In genomic region chr6:140360651-140361050, GRCh38 we compare ENCODE assay signal across 29 cellular contexts.
DNase-seq lines count a peak whose midpoint lies in the region; ATAC-seq and TF ChIP-seq lines count a peak whose summit lies in the region.
"Had no signal": no experiment of that assay in that cellular context is flagged by ENCODE, and none has a peak within 500 bp of the region (broad histone marks: within the 10 kb centered on the region; RNA-seq: fewer than 3 reads in every experiment).

No MANE protein-coding gene starts in this region.

- WGBS in IMR-90 (ENCODE audit: extremely low coverage in 2 of 2, insufficient read length in 1 of 2), 2 experiments: no CpG with 5 or more reads among the region's 3 CpGs

- H2AFZ ChIP-seq in IMR-90 (replicated peaks; ENCODE audit: low read length, poor library complexity): no peak overlapping the region

- CTCF ChIA-PET in IMR-90 (lab: Yijun Ruan, JAX): no interaction called here

- no peaks in the 10 kb centered on the region for H4K20me1 ChIP-seq in IMR-90 (ENCODE audit: insufficient read depth, low read length)

- H3K23ac ChIP-seq in IMR-90 (ENCODE audit: low read depth, low read length): no peak overlapping the region

- H3K56ac ChIP-seq in IMR-90 (ENCODE audit: extremely low read depth, insufficient read depth, low read length): no peak overlapping the region

- H3K4ac ChIP-seq in IMR-90 (ENCODE audit: low read depth, low read length): no peak overlapping the region

- TF ChIP-seq RAD21 in IMR-90 (IDR thresholded peaks at IDR 0.05; ENCODE audit: low read length): no peak

- H2BK15ac ChIP-seq in IMR-90 (ENCODE audit: low read depth, low read length): no peak overlapping the region

- peak overlapping the region; percentile 36; the same call in 1 of the 2 replicates for H4K5ac ChIP-seq in IMR-90 (ENCODE audit: low read depth, low read length)

- H2AK5ac ChIP-seq in IMR-90 (ENCODE audit: low read depth, low read length): no peak overlapping the region

- in situ Hi-C loops in Caki2 (cut with HindIII; ENCODE audit: low pct_unique_long_range_greater_than_20kb, low sequenced_read_pairs) (no loop called here), IMR-90 (cut with MboI; ENCODE audit: low sequenced_read_pairs) (no loop called here)

- peaks cover 14% of the 10 kb centered on the region for H3K9me3 ChIP-seq in IMR-90 (ENCODE audit: control insufficient read depth, insufficient read depth, low read length)
- H3K9me3 ChIP-seq: right lobe of liver had no signal

- no peak overlapping the region for H2BK5ac ChIP-seq in IMR-90 (ENCODE audit: low read depth, low read length, poor library complexity, severe bottlenecking)

- no peaks in the 10 kb centered on the region for H3K9me1 ChIP-seq in IMR-90 (ENCODE audit: insufficient read depth, low read length)

- H4K8ac ChIP-seq in IMR-90 (ENCODE audit: low read depth in 2 of 2, low read length in 2 of 2): peak overlapping the region; percentile 12 to 29; a peak in 1 of 4 replicates

- H3K79me1 ChIP-seq in IMR-90 (ENCODE audit: low read depth in 1 of 2, low read length in 2 of 2): no peaks in the 10 kb centered on the region

- POLR2A ChIA-PET in IMR-90 (lab: Charles Lee; ENCODE audit: unreplicated experiment): no interaction called here

- no peaks in the 10 kb centered on the region for H3K36me3 ChIP-seq in IMR-90 (ENCODE audit: control insufficient read depth, insufficient read depth, low read length)
- H3K36me3 ChIP-seq: ascending aorta, right lobe of liver, upper lobe of left lung had no signal

- H3K14ac ChIP-seq in IMR-90 (replicated peaks; ENCODE audit: low read depth, low read length): no peak overlapping the region

- BruUV-seq in IMR-90 (replicated peaks; lab: Mats Ljungman, UMichigan): no TSS peak

- DNase-seq in Caki2 (ENCODE audit: low read depth) (peak; percentile 28), IMR-90 (peak; percentile 30), astrocyte of the hippocampus (ENCODE audit: low read depth, low spot score) (peak; percentile 18), left kidney (ENCODE audit: low read depth, low spot score) (peak; percentile 60), SKM-1 treated with dmso at 0.1 percent for 144 hours (lab: John Stamatoyannopoulos, UW; ENCODE audit: unreplicated experiment) (no peak)
- DNase-seq: activated CD4-positive, alpha-beta T cell treated with anti-CD3 and anti-CD28 coated beads for 4 hours; activated T-cell treated with anti-CD3 and anti-CD28 coated beads for 4 hours; H9; KG1; MM.1S; NCI-H1436 treated with DMSO at 0.1 percent for 48 hours; NCI-H2107; NCI-H510A; posterior cingulate gyrus; right lobe of liver; SHP77; stimulated activated CD4-positive, alpha-beta T cell treated with anti-CD3 and anti-CD28 coated beads, Interleukin-4, amount 100 ng/mL, for 24 hours; substantia nigra; SW 1271; T-helper 9 cell; upper lobe of left lung had no signal

- H2BK20ac ChIP-seq in IMR-90 (ENCODE audit: low read depth, low read length): peak overlapping the region; percentile 1; the same call in 1 of the 2 replicates

- H3K27me3 ChIP-seq in IMR-90 (ENCODE audit: control insufficient read depth, insufficient read depth, low read length): no peaks in the 10 kb centered on the region
- H3K27me3 ChIP-seq: ascending aorta, right lobe of liver, upper lobe of left lung had no signal

- dilution Hi-C loops in IMR-90 (cut with HindIII; ENCODE audit: low sequenced_read_pairs, unreplicated experiment): no loop called here

- H3K9ac ChIP-seq in IMR-90 (ENCODE audit: low read depth, low read length): no peak overlapping the region

- no peak overlapping the region for H2AK9ac ChIP-seq in IMR-90 (replicated peaks; ENCODE audit: low read depth, low read length, poor library complexity)

- H3K4me2 ChIP-seq in IMR-90 (ENCODE audit: low read depth, low read length): no peak overlapping the region; the same call in 1 of the 2 replicates

- intact Hi-C loops in IMR-90 (cut with micrococcal nuclease): no loop called here

- no peak for TF ChIP-seq POLR2A in IMR-90 (IDR thresholded peaks at IDR 0.05; ENCODE audit: low read depth, low read length)

- H4K91ac ChIP-seq in IMR-90 (ENCODE audit: insufficient read depth, low read depth, low read length): peak overlapping the region; percentile 6; the same call in 1 of the 2 replicates

- H3K4me3 ChIP-seq in IMR-90 (ENCODE audit: insufficient read depth, low read depth, low read length): no peak overlapping the region
- H3K4me3 ChIP-seq: ascending aorta, lung, right lobe of liver, upper lobe of left lung had no signal

- no peak overlapping the region for H3K27ac ChIP-seq in IMR-90 (ENCODE audit: insufficient read depth, low read length)
- H3K27ac ChIP-seq: ascending aorta, right lobe of liver, upper lobe of left lung, VCaP had no signal

- TF ChIP-seq CTCF in IMR-90 (conservative IDR thresholded peaks at IDR 0.05; ENCODE audit: low read depth, low read length): no peak

- ATAC-seq in IMR-90 (ENCODE audit: low read depth) (no peak; the same call in 1 of the 2 replicates), GM21717 (IDR thresholded peaks at IDR 0.05; ENCODE audit: unreplicated experiment) (no peak), HG03469 (IDR thresholded peaks at IDR 0.05; ENCODE audit: unreplicated experiment) (no peak), HG02973 (IDR thresholded peaks at IDR 0.05; ENCODE audit: unreplicated experiment) (no peak)
- ATAC-seq: Panc1; stimulated activated effector memory CD8-positive, alpha-beta T cell treated with anti-CD3 and anti-CD28 coated beads, Interleukin-12 subunit alpha, Interleukin-12 subunit beta, amount 100 ng/mL, for 72 hours had no signal

- peak overlapping the region; percentile 4; the same call in 1 of the 2 replicates for H3K18ac ChIP-seq in IMR-90 (ENCODE audit: low read depth, low read length)

- peak overlapping the region; percentile 30; the same call in 1 of the 2 replicates for H2BK120ac ChIP-seq in IMR-90 (ENCODE audit: low read depth, low read length)

- H3K4me1 ChIP-seq in IMR-90 (ENCODE audit: control insufficient read depth, insufficient read depth, low read length): peaks cover 3% of the 10 kb centered on the region; the same call in 1 of the 2 replicates
- H3K4me1 ChIP-seq: ascending aorta, right lobe of liver, upper lobe of left lung had no signal

TF ChIP-seq in IMR-90, 13 proteins besides CTCF, POLR2A, EP300 and RAD21:
- TF ChIP-seq RCOR1 (IDR thresholded peaks at IDR 0.05; ENCODE audit: insufficient replicate concordance, low read length) (no peak), CHD1 (IDR thresholded peaks at IDR 0.05; ENCODE audit: low read depth, low read length) (no peak), NFE2L2 (IDR thresholded peaks at IDR 0.05; ENCODE audit: low read depth, low read length) (no peak), MAZ (IDR thresholded peaks at IDR 0.05; ENCODE audit: borderline replicate concordance, low read depth, low read length) (no peak), MXI1 (IDR thresholded peaks at IDR 0.05; ENCODE audit: borderline replicate concordance, low read depth, low read length) (no peak), FOS (IDR thresholded peaks at IDR 0.05; ENCODE audit: low read depth, low read length) (no peak), USF2 (IDR thresholded peaks at IDR 0.05; ENCODE audit: low read depth, low read length) (no peak), SMC3 (IDR thresholded peaks at IDR 0.05; ENCODE audit: low read depth, low read length) (no peak), ELK1 (IDR thresholded peaks at IDR 0.05; ENCODE audit: borderline replicate concordance, low read depth, low read length) (no peak), CEBPB (IDR thresholded peaks at IDR 0.05; ENCODE audit: low read depth, low read length) (no peak), MAFK (IDR thresholded peaks at IDR 0.05; ENCODE audit: low read depth, low read length) (no peak), RFX5 (IDR thresholded peaks at IDR 0.05; ENCODE audit: low read depth, low read length) (no peak), BHLHE40 (IDR thresholded peaks at IDR 0.05; ENCODE audit: low read depth, low read length) (no peak)
